25 cellular contexts compared by ENCODE assay signal in genomic region chr11:60748225-60748624, GRCh38. TPM values are rescaled to one million over a fixed set of nuclear protein-coding genes. Genes with fewer than 3 reads are reported as not detected.
DNase-seq lines count a peak whose midpoint lies in the region; ATAC-seq and TF ChIP-seq lines count a peak whose summit lies in the region.
"Had no signal": no experiment of that assay in that cellular context is flagged by ENCODE, and none has a peak within 500 bp of the region (broad histone marks: within the 10 kb centered on the region; RNA-seq: fewer than 3 reads in every experiment).

No MANE protein-coding gene starts in this region.

- H4K20me1 ChIP-seq in BLaER1 (no peaks in the 10 kb centered on the region), OCI-LY3 (ENCODE audit: insufficient read depth, low read length) (no peaks in the 10 kb centered on the region)
- no peaks in the 10 kb centered on the region; a peak in 1 of 22 replicates for H4K20me1 ChIP-seq in BLaER1 treated with 17β-estradiol and CSF1 and Interleukin-3, amounts not matched to agents 10 nM and 100 nM

- no peaks in the 10 kb centered on the region for H3K27me3 ChIP-seq in BLaER1
- H3K27me3 ChIP-seq in BLaER1 treated with 17β-estradiol and CSF1 and Interleukin-3, amounts not matched to agents 10 nM and 100 nM, result no peaks in the 10 kb centered on the region
- H3K27me3 ChIP-seq in OCI-LY3 (ENCODE audit: low read depth, low read length), result peaks cover 47% of the 10 kb centered on the region; the same call in 1 of the 2 replicates
- no peaks in the 10 kb centered on the region for H3K27me3 ChIP-seq in body of pancreas
- H3K27me3 ChIP-seq: BE2C had no signal

- ATAC-seq in HG03457 (IDR thresholded peaks at IDR 0.05; ENCODE audit: unreplicated experiment), result no peak
- no peak for ATAC-seq in GM21529 (IDR thresholded peaks at IDR 0.05; ENCODE audit: unreplicated experiment)
- ATAC-seq in body of pancreas, result no peak
- ATAC-seq: GM12878 had no signal

- H3K4me1 ChIP-seq in BLaER1 (peaks cover 28% of the 10 kb centered on the region), OCI-LY3 (ENCODE audit: low read length) (peaks cover 12% of the 10 kb centered on the region), body of pancreas (peaks cover 5% of the 10 kb centered on the region)
- peaks cover 0 to 26% (median 21%) of the 10 kb centered on the region in 10 experiments; a peak in 14 of 20 replicates for H3K4me1 ChIP-seq in BLaER1 treated with 17β-estradiol and CSF1 and Interleukin-3, amounts not matched to agents 10 nM and 100 nM
- H3K4me1 ChIP-seq: BE2C had no signal

- no peaks in the 10 kb centered on the region for H3K79me2 ChIP-seq in OCI-LY3 (ENCODE audit: low read length)

- H3K4me2 ChIP-seq in BLaER1, result peak overlapping the region; percentile 44
- peak overlapping the region in 6 of 11 experiments; percentile 11 to 51 (median 22); a peak in 9 of 22 replicates for H3K4me2 ChIP-seq in BLaER1 treated with 17β-estradiol and CSF1 and Interleukin-3, amounts not matched to agents 10 nM and 100 nM
- peak overlapping the region; percentile 70 for H3K4me2 ChIP-seq in OCI-LY3 (ENCODE audit: low read length)

- H3K9ac ChIP-seq in BLaER1 (no peak overlapping the region), OCI-LY3 (ENCODE audit: low read length) (no peak overlapping the region)
- H3K9ac ChIP-seq in BLaER1 treated with 17β-estradiol and CSF1 and Interleukin-3, amounts not matched to agents 10 nM and 100 nM, result no peak overlapping the region

- intact Hi-C loops in body of pancreas (cut with DNase I), result no loop called here

- TF ChIP-seq POLR2A in body of pancreas (IDR thresholded peaks at IDR 0.05), result no peak

- H2AFZ ChIP-seq in OCI-LY3 (ENCODE audit: low read depth, low read length), result no peak overlapping the region

- H3K36me3 ChIP-seq in BLaER1, result no peaks in the 10 kb centered on the region
- H3K36me3 ChIP-seq in BLaER1 treated with 17β-estradiol and CSF1 and Interleukin-3, amounts not matched to agents 10 nM and 100 nM, result no peaks in the 10 kb centered on the region
- H3K36me3 ChIP-seq in OCI-LY3 (replicated peaks; ENCODE audit: low read depth, low read length), result no peaks in the 10 kb centered on the region
- H3K36me3 ChIP-seq in body of pancreas (replicated peaks in 1 of 2; ENCODE audit: insufficient read depth in 1 of 2, low read depth in 2 of 2), result no peaks in the 10 kb centered on the region
- H3K36me3 ChIP-seq: BE2C had no signal

- WGBS in body of pancreas, 2 donors, result 90 to 92% methylated on average over 13 to 17 of the region's 17 CpGs

- no peak overlapping the region for H3K4me3 ChIP-seq in BLaER1
- no peak overlapping the region for H3K4me3 ChIP-seq in BLaER1 treated with 17β-estradiol and CSF1 and Interleukin-3, amounts not matched to agents 10 nM and 100 nM
- H3K4me3 ChIP-seq in OCI-LY3 (ENCODE audit: low read length), result no peak overlapping the region
- no peak overlapping the region for H3K4me3 ChIP-seq in body of pancreas
- H3K4me3 ChIP-seq: GM12878 had no signal

- H3K27ac ChIP-seq in BLaER1 (no peak overlapping the region), OCI-LY3 (ENCODE audit: low read length) (no peak overlapping the region), body of pancreas (no peak overlapping the region)
- H3K27ac ChIP-seq in BLaER1 treated with 17β-estradiol and CSF1 and Interleukin-3, amounts not matched to agents 10 nM and 100 nM, result no peak overlapping the region

- no peak for DNase-seq in body of pancreas
- DNase-seq: 8988T; ACHN; BE2C; C1 segment of cervical spinal cord; CD4-positive, alpha-beta memory T cell; CD4-positive, CD25-positive, alpha-beta regulatory T cell; CD8-positive, alpha-beta memory T cell; COR-L47; DMS 273 treated with DMSO at 0.1 percent for 48 hours; DMS153; DMS53; DMS79; DND-41; EL; GDM1 had no signal

- H3K9me3 ChIP-seq in BLaER1, result peaks cover 8% of the 10 kb centered on the region; the same call in 1 of the 2 replicates
- H3K9me3 ChIP-seq in BLaER1 treated with 17β-estradiol and CSF1 and Interleukin-3, amounts not matched to agents 10 nM and 100 nM (replicated peaks in 1 of 11), result peaks cover 0 to 22% (median 16%) of the 10 kb centered on the region in 11 experiments; a peak in 14 of 22 replicates
- no peaks in the 10 kb centered on the region for H3K9me3 ChIP-seq in OCI-LY3 (ENCODE audit: insufficient read depth, low read length)
- no peaks in the 10 kb centered on the region for H3K9me3 ChIP-seq in body of pancreas
- H3K9me3 ChIP-seq: BE2C had no signal

- TF ChIP-seq CTCF in OCI-LY3 (IDR thresholded peaks at IDR 0.05; ENCODE audit: low read depth, low read length), result no peak
- TF ChIP-seq CTCF in body of pancreas (IDR thresholded peaks at IDR 0.05), result no peak

RNA-seq across cellular contexts. Expression of gene MS4A15, which starts 8.4 kb away (rescaled TPM):
- not detected for total RNA-seq in body of pancreas
- total RNA-seq: A673; CD4-positive, alpha-beta memory T cell; CD4-positive, CD25-positive, alpha-beta regulatory T cell; CD8-positive, alpha-beta memory T cell; Daoy; G401 had no signal

RNA-seq across cellular contexts. Expression of gene MS4A18, which starts 23.7 kb away (rescaled TPM):
- total RNA-seq in body of pancreas, result not detected
- total RNA-seq: A673; CD4-positive, alpha-beta memory T cell; CD4-positive, CD25-positive, alpha-beta regulatory T cell; CD8-positive, alpha-beta memory T cell; Daoy; G401; GM12878 had no signal

RNA-seq across cellular contexts. Expression of gene MS4A10, which starts 36.9 kb away (rescaled TPM):
- total RNA-seq in body of pancreas, result not detected
- total RNA-seq: A673; CD4-positive, alpha-beta memory T cell; CD4-positive, CD25-positive, alpha-beta regulatory T cell; CD8-positive, alpha-beta memory T cell; Daoy; G401; GM12878 had no signal

RNA-seq across cellular contexts. Expression of gene MS4A8, which starts 48.8 kb away (rescaled TPM):
- 1 to 10 TPM in 1 of 2 donors, not detected in 1; 6.5 TPM for total RNA-seq in body of pancreas
- total RNA-seq: CD4-positive, alpha-beta memory T cell; CD4-positive, CD25-positive, alpha-beta regulatory T cell; CD8-positive, alpha-beta memory T cell; Daoy; G401; GM12878 had no signal
